In the genomic region with DNA sequence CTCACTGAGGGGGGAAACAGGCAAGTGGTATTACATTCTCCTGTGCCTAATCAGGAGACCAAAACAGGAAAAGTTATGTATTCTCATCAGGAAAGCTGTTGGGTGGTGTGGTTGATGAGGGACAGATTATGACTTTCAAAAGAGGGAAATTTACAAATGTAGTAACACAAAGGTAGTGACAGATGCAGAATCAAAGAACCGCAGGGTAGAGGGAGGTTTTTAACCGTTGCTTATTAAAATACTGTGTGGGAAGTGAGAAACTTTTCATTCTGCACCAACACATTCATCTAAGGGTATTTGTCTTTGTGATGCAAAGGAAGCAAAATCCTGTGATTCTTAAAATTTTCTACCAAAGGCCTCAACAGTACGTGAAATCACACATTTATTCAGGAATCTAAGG, we compare ENCODE assay signal across 22 cellular contexts.
DNase-seq lines count a peak whose midpoint lies in the region; ATAC-seq and TF ChIP-seq lines count a peak whose summit lies in the region.
"Had no signal": no experiment of that assay in that cellular context is flagged by ENCODE, and none has a peak within 500 bp of the region (broad histone marks: within the 10 kb centered on the region; RNA-seq: fewer than 3 reads in every experiment).

No MANE protein-coding gene starts in this region.

- H3K36me3 ChIP-seq in OCI-LY7 (ENCODE audit: insufficient read depth, low read length) = no peaks in the 10 kb centered on the region
- H3K36me3 ChIP-seq: SJSA1 had no signal

- DNase-seq in GM10248 (ENCODE audit: extremely low spot score) = peak; percentile 5
- DNase-seq in OCI-LY7 (ENCODE audit: low spot score) = no peak
- no peak for DNase-seq in neural crest cell (ENCODE audit: low read depth, low spot score)
- no peak for DNase-seq in activated CD8-positive, alpha-beta T cell treated with anti-CD3 and anti-CD28 coated beads for 36 hours
- DNase-seq in NCI-H1092 (lab: John Stamatoyannopoulos, UW) = no peak
- DNase-seq: Calu3; CD8-positive, alpha-beta memory T cell; DMS153; HCEC 1CT; NCI-H1694; NCI-H2081; NCI-H2171; NCI-H446; NCI-H526 had no signal

- CTCF ChIA-PET in GM10248 (lab: Yijun Ruan, JAX) = interaction anchor here (0.6 kb wide), 1 partner anchor 10 kb away, joined by 3 read pairs; no protein-coding TSS in a partner anchor
- CTCF ChIA-PET in OCI-LY7 (lab: Charles Lee; ENCODE audit: unreplicated experiment) = no interaction called here
- CTCF ChIA-PET in activated CD8-positive, alpha-beta T cell treated with anti-CD3 and anti-CD28 coated beads for 36 hours (lab: Charles Lee) = no interaction called here

- POLR2A ChIA-PET in GM10248 (lab: Yijun Ruan, JAX) (no interaction called here), OCI-LY7 (lab: Charles Lee) (interaction anchor here (0.8 kb wide), 1 partner anchor 55 kb away, joined by 3 read pairs; no protein-coding TSS in a partner anchor)
- POLR2A ChIA-PET in activated CD8-positive, alpha-beta T cell treated with anti-CD3 and anti-CD28 coated beads for 36 hours (lab: Charles Lee) = no interaction called here

- no peaks in the 10 kb centered on the region for H3K9me3 ChIP-seq in OCI-LY7 (ENCODE audit: low read length)
- H3K9me3 ChIP-seq: SJSA1 had no signal

- no peaks in the 10 kb centered on the region for H3K27me3 Mint-ChIP-seq in neural crest cell (ENCODE audit: low read depth)
- no peaks in the 10 kb centered on the region for H3K27me3 Mint-ChIP-seq in activated CD8-positive, alpha-beta T cell treated with anti-CD3 and anti-CD28 coated beads for 36 hours

- peaks cover 1% of the 10 kb centered on the region for H3K4me1 Mint-ChIP-seq in neural crest cell
- H3K4me1 Mint-ChIP-seq in activated CD8-positive, alpha-beta T cell treated with anti-CD3 and anti-CD28 coated beads for 36 hours (ENCODE audit: low read depth) = peaks cover 7% of the 10 kb centered on the region
- H3K4me1 Mint-ChIP-seq: CD8-positive, alpha-beta memory T cell had no signal

- peak overlapping the region; percentile 57 for H3K27ac Mint-ChIP-seq in neural crest cell (ENCODE audit: unreplicated experiment)
- H3K27ac Mint-ChIP-seq in activated CD8-positive, alpha-beta T cell treated with anti-CD3 and anti-CD28 coated beads for 36 hours = no peak overlapping the region
- H3K27ac Mint-ChIP-seq: GM23338; T-helper 1 cell treated with Interleukin-12 subunit alpha and Interleukin-12 subunit beta and Interleukin-4 antibody, amounts not matched to agents 30 μg/mL and 1 μg/mL, for 36 hours had no signal

- TF ChIP-seq CTCF in GM10248 (IDR thresholded peaks at IDR 0.05; ENCODE audit: control extremely low read depth, extremely low read depth, low read depth, missing control alignments) (no peak), OCI-LY7 (conservative IDR thresholded peaks at IDR 0.05; ENCODE audit: low read length) (no peak), neural crest cell (conservative IDR thresholded peaks at IDR 0.05) (no peak)
- no peak for TF ChIP-seq CTCF in activated CD8-positive, alpha-beta T cell treated with anti-CD3 and anti-CD28 coated beads for 36 hours (IDR thresholded peaks at IDR 0.05)

- no peaks in the 10 kb centered on the region for H4K20me1 ChIP-seq in OCI-LY7 (ENCODE audit: insufficient read depth, low read length)

- no peaks in the 10 kb centered on the region for H3K9me2 ChIP-seq in OCI-LY7 (ENCODE audit: insufficient read depth, low read length)

- H3K36me3 Mint-ChIP-seq in neural crest cell (ENCODE audit: low read depth) = no peaks in the 10 kb centered on the region
- H3K36me3 Mint-ChIP-seq in activated CD8-positive, alpha-beta T cell treated with anti-CD3 and anti-CD28 coated beads for 36 hours (ENCODE audit: low read depth) = no peaks in the 10 kb centered on the region
- H3K36me3 Mint-ChIP-seq: CD8-positive, alpha-beta memory T cell had no signal

- intact Hi-C loops in OCI-LY7 (cut with micrococcal nuclease; ENCODE audit: unreplicated experiment) = no loop called here
- intact Hi-C loops in activated CD8-positive, alpha-beta T cell treated with anti-CD3 and anti-CD28 coated beads for 36 hours (cut with micrococcal nuclease) = no loop called here

- H3K4me1 ChIP-seq in OCI-LY7 (ENCODE audit: insufficient read depth, low read length, poor library complexity, severe bottlenecking) = peaks cover 7% of the 10 kb centered on the region
- H3K4me1 ChIP-seq: SJSA1 had no signal

- H3K9me3 Mint-ChIP-seq in neural crest cell = peaks cover 1% of the 10 kb centered on the region
- no peaks in the 10 kb centered on the region for H3K9me3 Mint-ChIP-seq in activated CD8-positive, alpha-beta T cell treated with anti-CD3 and anti-CD28 coated beads for 36 hours
- H3K9me3 Mint-ChIP-seq: GM23338; T-helper 1 cell treated with Interleukin-12 subunit alpha and Interleukin-12 subunit beta and Interleukin-4 antibody, amounts not matched to agents 30 μg/mL and 1 μg/mL, for 36 hours had no signal

- peak; percentile 70 for ATAC-seq in HG02884 (IDR thresholded peaks at IDR 0.05; ENCODE audit: unreplicated experiment)
- no peak for ATAC-seq in GM21360 (IDR thresholded peaks at IDR 0.05; ENCODE audit: unreplicated experiment)
- ATAC-seq in activated CD8-positive, alpha-beta T cell treated with anti-CD3 and anti-CD28 coated beads for 36 hours = no peak
- ATAC-seq: GM23338, Right ventricle myocardium inferior had no signal

- 0 out of 2 replicates have a peak overlapping the region, but pooled peaks have one; percentile 0 for H3K4me2 ChIP-seq in OCI-LY7 (ENCODE audit: low read length)
- H3K4me2 ChIP-seq: GM23338, KMS-11 had no signal

- H3K27ac ChIP-seq in OCI-LY7 (ENCODE audit: low read depth, low read length, poor library complexity, severe bottlenecking) = no peak overlapping the region
- H3K27ac ChIP-seq: C4-2B, KMS-11, SJSA1 had no signal

- peak overlapping the region; percentile 61; the same call in 1 of the 2 replicates for H2AFZ ChIP-seq in OCI-LY7 (ENCODE audit: low read length)
- H2AFZ ChIP-seq: GM23338 had no signal

- no peak overlapping the region for H3K4me3 Mint-ChIP-seq in neural crest cell
- H3K4me3 Mint-ChIP-seq in activated CD8-positive, alpha-beta T cell treated with anti-CD3 and anti-CD28 coated beads for 36 hours = no peak overlapping the region
- H3K4me3 Mint-ChIP-seq: CD8-positive, alpha-beta memory T cell; GM23338; T-helper 1 cell treated with Interleukin-12 subunit alpha and Interleukin-12 subunit beta and Interleukin-4 antibody, amounts not matched to agents 30 μg/mL and 1 μg/mL, for 36 hours had no signal

- no peaks in the 10 kb centered on the region for H3K79me2 ChIP-seq in OCI-LY7 (ENCODE audit: insufficient read depth, low read depth, low read length)

- BruUV-seq in OCI-LY7 (replicated peaks; lab: Mats Ljungman, UMichigan) = no TSS peak

- no peak overlapping the region for H3K4me3 ChIP-seq in OCI-LY7 (ENCODE audit: low read depth, low read length, poor library complexity, severe bottlenecking)
- H3K4me3 ChIP-seq: GM23338, SJSA1 had no signal
